In genomic region chr9:129664664-129665007, GRCh38 we compare ENCODE assay signal across 10 cellular contexts. TPM values are rescaled to one million over a fixed set of nuclear protein-coding genes. Genes with fewer than 3 reads are reported as not detected.
DNase-seq lines count a peak whose midpoint lies in the region; TF ChIP-seq lines count a peak whose summit lies in the region.
"Had no signal": no experiment of that assay in that cellular context is flagged by ENCODE, and none has a peak within 500 bp of the region (broad histone marks: within the 10 kb centered on the region; RNA-seq: fewer than 3 reads in every experiment).

No MANE protein-coding gene starts in this region.

- peak overlapping the region; percentile 57 for H2BK15ac ChIP-seq in neuronal stem cell (ENCODE audit: low read length)

- H3K36me3 ChIP-seq in HUES64 (ENCODE audit: insufficient read depth, low read length) (no peaks in the 10 kb centered on the region), endodermal cell (ENCODE audit: control insufficient read depth, insufficient read depth, low read length) (no peaks in the 10 kb centered on the region), neuronal stem cell (replicated peaks in 1 of 2; ENCODE audit: control insufficient read depth in 2 of 2, insufficient read depth in 2 of 2, low read length in 2 of 2) (no peaks in the 10 kb centered on the region)

- peaks cover 53% of the 10 kb centered on the region for H3K27me3 Mint-ChIP-seq in endodermal cell (ENCODE audit: insufficient read depth)

- no peak overlapping the region for H3K23ac ChIP-seq in neuronal stem cell (ENCODE audit: low read depth, low read length, poor library complexity)

- H3K9me3 Mint-ChIP-seq in endodermal cell, result no peaks in the 10 kb centered on the region

- no peak overlapping the region for H2BK5ac ChIP-seq in neuronal stem cell (ENCODE audit: low read length)

- peak overlapping the region; percentile 85 for H3K4me3 ChIP-seq in AG10803 (ENCODE audit: low read length)
- H3K4me3 ChIP-seq in HUES64 (ENCODE audit: low read length), result peak overlapping the region; percentile 36
- H3K4me3 ChIP-seq in endodermal cell (ENCODE audit: low read length), result no peak overlapping the region
- peak overlapping the region in 1 of 2 donors; percentile 27 for H3K4me3 ChIP-seq in neuronal stem cell (ENCODE audit: low read length in 2 of 2)

- H2BK12ac ChIP-seq in neuronal stem cell (ENCODE audit: low read length), result no peak overlapping the region

- no peak overlapping the region for H4K8ac ChIP-seq in neuronal stem cell (ENCODE audit: low read depth, low read length)

- H3K9ac ChIP-seq in HUES64 (ENCODE audit: low read depth, low read length) (no peak overlapping the region), endodermal cell (ENCODE audit: extremely low read depth, low read length, poor library complexity, severe bottlenecking) (no peak overlapping the region), neuronal stem cell (ENCODE audit: low read depth, low read length, poor library complexity) (no peak overlapping the region)

- whole genome bisulfite sequencing in HUES64, result 6% methylated on average over 13 of the region's 13 CpGs
- 14 to 39% methylated on average over 9 to 13 of the region's 13 CpGs for WGBS in endodermal cell (ENCODE audit: insufficient coverage in 1 of 2, insufficient read length in 1 of 2), 2 experiments
- WGBS in neuronal stem cell (ENCODE audit: extremely low coverage in 2 of 2, insufficient read length in 2 of 2, insufficient replicate concordance in 1 of 2), 2 donors, result no CpG with 5 or more reads among the region's 13 CpGs

- peaks cover 4% of the 10 kb centered on the region for H3K4me1 Mint-ChIP-seq in endodermal cell

- H3K36me3 Mint-ChIP-seq in endodermal cell (ENCODE audit: low read depth), result no peaks in the 10 kb centered on the region

- H4K91ac ChIP-seq in neuronal stem cell (ENCODE audit: low read depth, low read length, poor library complexity), result no peak overlapping the region

- H3K4me2 ChIP-seq in neuronal stem cell (ENCODE audit: insufficient read depth, low read length, poor library complexity, severe bottlenecking), result peak overlapping the region; percentile 79

- H3K9me3 ChIP-seq in HUES64 (ENCODE audit: insufficient read depth, low read depth, low read length) (no peaks in the 10 kb centered on the region), endodermal cell (ENCODE audit: control insufficient read depth, low read length) (no peaks in the 10 kb centered on the region), neuronal stem cell (replicated peaks in 1 of 2; ENCODE audit: control insufficient read depth in 2 of 2, insufficient read depth in 1 of 2, low read depth in 1 of 2, low read length in 2 of 2) (no peaks in the 10 kb centered on the region)

- H3K4me3 Mint-ChIP-seq in endodermal cell, result peak overlapping the region; percentile 45

- no peak overlapping the region for H3K4ac ChIP-seq in neuronal stem cell (ENCODE audit: low read length)

- H3K4me1 ChIP-seq in HUES64 (ENCODE audit: insufficient read depth, low read length) (no peaks in the 10 kb centered on the region), endodermal cell (ENCODE audit: control insufficient read depth, insufficient read depth, low read length) (no peaks in the 10 kb centered on the region), neuronal stem cell (ENCODE audit: control insufficient read depth in 2 of 2, insufficient read depth in 1 of 2, low read depth in 1 of 2, low read length in 2 of 2) (peaks cover 7 to 13% of the 10 kb centered on the region in 2 donors)

- H2BK120ac ChIP-seq in neuronal stem cell (ENCODE audit: low read depth, low read length), result no peak overlapping the region

- no peak overlapping the region for H3K27ac ChIP-seq in HUES64 (ENCODE audit: low read depth, low read length)
- H3K27ac ChIP-seq in endodermal cell (ENCODE audit: low read depth, low read length), result no peak overlapping the region
- no peak overlapping the region for H3K27ac ChIP-seq in neuronal stem cell (replicated peaks; ENCODE audit: low read length)

- peaks cover 45% of the 10 kb centered on the region for H3K27me3 ChIP-seq in HUES64 (ENCODE audit: insufficient read depth, low read length)
- peaks cover 52% of the 10 kb centered on the region for H3K27me3 ChIP-seq in endodermal cell (ENCODE audit: control insufficient read depth, insufficient read depth, low read length, poor library complexity, severe bottlenecking)
- peaks cover 0 to 68% (median 24%) of the 10 kb centered on the region in 3 experiments for H3K27me3 ChIP-seq in neuronal stem cell (ENCODE audit: control insufficient read depth in 3 of 3, insufficient read depth in 3 of 3, low read depth in 1 of 3, low read length in 3 of 3)

- peak overlapping the region; percentile 86 for H2AFZ ChIP-seq in neuronal stem cell (ENCODE audit: low read length)

- TF ChIP-seq CTCF in AG10803 (conservative IDR thresholded peaks at IDR 0.05; ENCODE audit: low read length) (no peak), endodermal cell (conservative IDR thresholded peaks at IDR 0.05) (no peak)

- peak overlapping the region; percentile 94 for H3K18ac ChIP-seq in neuronal stem cell (ENCODE audit: low read length)

- H3K79me1 ChIP-seq in neuronal stem cell (ENCODE audit: low read depth, low read length), result no peaks in the 10 kb centered on the region

- DNase-seq in AG10803 (ENCODE audit: low read depth) (no peak), endodermal cell (peak; percentile 69), neuronal stem cell (ENCODE audit: low spot score) (no peak), SIG-M5 (lab: John Stamatoyannopoulos, UW) (no peak), NCI-H748 (lab: John Stamatoyannopoulos, UW; ENCODE audit: unreplicated experiment) (no peak), NCI-H2107 (lab: John Stamatoyannopoulos, UW) (no peak), NCI-H2227 treated with DMSO at 0.1 percent for 48 hours (lab: John Stamatoyannopoulos, UW) (no peak)

- H2AK5ac ChIP-seq in neuronal stem cell (ENCODE audit: low read depth, low read length), result no peak overlapping the region

- H3K27ac Mint-ChIP-seq in endodermal cell, result no peak overlapping the region

- no peak overlapping the region for H3K14ac ChIP-seq in neuronal stem cell (ENCODE audit: low read length)

RNA-seq across cellular contexts. Expression of gene PRRX2, which starts 0.8 kb away (rescaled TPM):
- 5.0 TPM for polyA plus RNA-seq in HUES64 (2013, experiment 1 of 2)
- polyA plus RNA-seq in HUES64 (2013, experiment 2 of 2), result 6.7 TPM
- total RNA-seq in endodermal cell, result 1 to 10 TPM; 1.0 to 3.8 TPM
- polyA plus RNA-seq in endodermal cell (2013, experiment 1 of 2), result 5.4 TPM
- polyA plus RNA-seq in endodermal cell (2013, experiment 2 of 2), result 6.0 TPM
- polyA plus RNA-seq in neuronal stem cell (2013, experiment 1 of 2), result 26.3 TPM
- polyA plus RNA-seq in neuronal stem cell (2013, experiment 2 of 2), result 25.0 TPM
- total RNA-seq: kidney epithelial cell had no signal

RNA-seq across cellular contexts. Expression of gene ASB6, which starts 22.7 kb away (rescaled TPM):
- polyA plus RNA-seq in HUES64 (2013, experiment 1 of 2), result 13.2 TPM
- 12.9 TPM for polyA plus RNA-seq in HUES64 (2013, experiment 2 of 2)
- total RNA-seq in endodermal cell, result 10 to 100 TPM; 19.8 to 20.2 TPM
- 17.7 TPM for polyA plus RNA-seq in endodermal cell (2013, experiment 1 of 2)
- polyA plus RNA-seq in endodermal cell (2013, experiment 2 of 2), result 14.9 TPM
- 10.1 TPM for polyA plus RNA-seq in neuronal stem cell (2013, experiment 1 of 2)
- 10.5 TPM for polyA plus RNA-seq in neuronal stem cell (2013, experiment 2 of 2)

RNA-seq across cellular contexts. Expression of gene NTMT1, which starts 38.7 kb away (rescaled TPM):
- polyA plus RNA-seq in HUES64 (2013, experiment 1 of 2), result 45.2 TPM
- 33.6 TPM for polyA plus RNA-seq in HUES64 (2013, experiment 2 of 2)
- total RNA-seq in endodermal cell, result 10 to 100 TPM; 39.6 to 49.1 TPM
- 40.4 TPM for polyA plus RNA-seq in endodermal cell (2013, experiment 1 of 2)
- 40.9 TPM for polyA plus RNA-seq in endodermal cell (2013, experiment 2 of 2)
- 24.4 TPM for polyA plus RNA-seq in neuronal stem cell (2013, experiment 1 of 2)
- 22.5 TPM for polyA plus RNA-seq in neuronal stem cell (2013, experiment 2 of 2)

RNA-seq across cellular contexts. Expression of gene C9orf50, which starts 43.7 kb away (rescaled TPM):
- polyA plus RNA-seq in HUES64 (2013, experiment 1 of 2), result not detected
- not detected for polyA plus RNA-seq in HUES64 (2013, experiment 2 of 2)
- total RNA-seq in endodermal cell, result not detected
- polyA plus RNA-seq in endodermal cell (2013, experiment 1 of 2), result not detected
- not detected for polyA plus RNA-seq in endodermal cell (2013, experiment 2 of 2)
- polyA plus RNA-seq in neuronal stem cell (2013, experiment 1 of 2), result 0.11 TPM
- 0.07 TPM for polyA plus RNA-seq in neuronal stem cell (2013, experiment 2 of 2)
- total RNA-seq: Daoy, kidney epithelial cell had no signal
